Comparison of ENCODE assay signal across 8 cellular contexts in genomic region chr12:65822732-65823480, GRCh38. TPM values are rescaled to one million over a fixed set of nuclear protein-coding genes. Genes with fewer than 3 reads are reported as not detected.
A peak's percentile ranks its signal among the peaks of the same experiment; 100 is the strongest.
DNase-seq lines count a peak whose midpoint lies in the region; ATAC-seq and TF ChIP-seq lines count a peak whose summit lies in the region.
"Had no signal": no experiment of that assay in that cellular context is flagged by ENCODE, and none has a peak within 500 bp of the region (broad histone marks: within the 10 kb centered on the region; RNA-seq: fewer than 3 reads in every experiment).

No MANE protein-coding gene starts in this region.

- no peak for ATAC-seq in GM19395 (IDR thresholded peaks at IDR 0.05; ENCODE audit: unreplicated experiment)

- peak overlapping the region; percentile 90 for H3K4me3 Mint-ChIP-seq in endothelial cell (ENCODE audit: unreplicated experiment)
- H3K4me3 Mint-ChIP-seq in neural crest cell = peak overlapping the region; percentile 95

- H3K27ac Mint-ChIP-seq in endothelial cell (ENCODE audit: unreplicated experiment) (peak overlapping the region; percentile 38), neural crest cell (ENCODE audit: unreplicated experiment) (peak overlapping the region; percentile 44)

- H3K27me3 Mint-ChIP-seq in endothelial cell (ENCODE audit: unreplicated experiment) = peaks cover 12% of the 10 kb centered on the region
- peaks cover 5% of the 10 kb centered on the region for H3K27me3 Mint-ChIP-seq in neural crest cell (ENCODE audit: low read depth)

- no peaks in the 10 kb centered on the region for H3K9me3 Mint-ChIP-seq in endothelial cell (ENCODE audit: unreplicated experiment)
- no peaks in the 10 kb centered on the region for H3K9me3 Mint-ChIP-seq in neural crest cell

- H3K4me1 Mint-ChIP-seq in endothelial cell (ENCODE audit: unreplicated experiment) = peaks cover 27% of the 10 kb centered on the region
- H3K4me1 Mint-ChIP-seq in neural crest cell = peaks cover 42% of the 10 kb centered on the region

- TF ChIP-seq CTCF in GM13976 (IDR thresholded peaks at IDR 0.05; ENCODE audit: borderline replicate concordance, control extremely low read depth, extremely low read depth, insufficient read depth, missing control alignments) (no peak), endothelial cell (IDR thresholded peaks at IDR 0.05; ENCODE audit: unreplicated experiment) (no peak), neural crest cell (conservative IDR thresholded peaks at IDR 0.05) (peak; percentile 32)

- DNase-seq in GM13976 (ENCODE audit: low spot score) = peak; percentile 56
- peak; percentile 93 for DNase-seq in NCI-H82 (lab: John Stamatoyannopoulos, UW)
- DNase-seq in endothelial cell (ENCODE audit: low spot score) = peak; percentile 58
- DNase-seq in neural crest cell (ENCODE audit: low read depth, low spot score) = peak; percentile 55
- no peak for DNase-seq in SK-N-DZ (ENCODE audit: low spot score)
- DNase-seq in stimulated activated CD4-positive, alpha-beta T cell treated with anti-CD3 and anti-CD28 coated beads, Interleukin-1b, Interleukin-23, amount 100 ng/mL, for 48 hours = no peak

- H3K36me3 Mint-ChIP-seq in endothelial cell (ENCODE audit: low read depth, unreplicated experiment) (peaks cover 4% of the 10 kb centered on the region), neural crest cell (ENCODE audit: low read depth) (peaks cover 2% of the 10 kb centered on the region)

- in situ Hi-C loops in GM13976 (cut with MboI; ENCODE audit: low sequenced_read_pairs, unreplicated experiment) = no loop called here

RNA-seq across cellular contexts. Expression of gene HMGA2, which starts 1.4 kb away (rescaled TPM):
- 89.6 TPM for total RNA-seq in endothelial cell (ENCODE audit: unreplicated experiment)
- 195 and 200 TPM in 2 replicates for total RNA-seq in neural crest cell
- polyA plus RNA-seq in SK-N-DZ (2014; cell fraction: cytosol; rRNA removed) = not detected in 2 replicates
- not detected in 2 replicates for polyA plus RNA-seq in SK-N-DZ (2014; cell fraction: nucleus; rRNA removed)
- total RNA-seq: T-helper 2 cell treated with Interferon-gamma antibody and Interleukin-4, amounts not matched to agents 100 ng/mL and 5 ng/mL, for 36 hours had no signal

Comparison
In these comparisons a context has a peak if more than half of its experiments do, and no peak if none do; other contexts are left out.
1. DNase-seq: peak in GM13976 (single experiment), NCI-H82 (single experiment), endothelial cell (single experiment) and neural crest cell (single experiment); none in SK-N-DZ (single experiment) and stimulated activated CD4-positive, alpha-beta T cell treated with anti-CD3 and anti-CD28 coated beads, Interleukin-1b, Interleukin-23, amount 100 ng/mL, for 48 hours (single experiment).